In the genomic region with DNA sequence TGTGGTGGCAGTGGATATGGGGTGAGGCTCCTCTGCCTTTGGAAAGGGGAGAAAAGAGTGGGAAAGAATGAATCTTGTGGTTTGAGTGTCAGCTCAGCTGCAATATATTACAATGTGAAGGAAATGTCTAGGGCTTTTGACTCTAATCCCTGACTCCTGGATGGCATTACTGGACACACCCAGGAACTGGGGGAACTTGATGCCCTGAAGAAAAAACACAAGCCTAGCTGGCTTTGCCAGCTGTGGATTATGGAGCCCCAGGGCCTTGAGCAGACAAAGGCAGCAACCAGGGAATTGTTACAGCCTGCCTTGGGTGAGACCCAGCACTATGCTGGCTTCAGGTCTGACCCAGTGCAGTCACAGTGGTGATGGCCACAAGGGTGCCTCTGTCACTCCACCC, we compare ENCODE assay signal across 18 cellular contexts. TPM values are rescaled to one million over a fixed set of nuclear protein-coding genes. Genes with fewer than 3 reads are reported as not detected.
DNase-seq lines count a peak whose midpoint lies in the region; ATAC-seq, FAIRE-seq and TF ChIP-seq lines count a peak whose summit lies in the region.
"Had no signal": no experiment of that assay in that cellular context is flagged by ENCODE, and none has a peak within 500 bp of the region (broad histone marks: within the 10 kb centered on the region; RNA-seq: fewer than 3 reads in every experiment).

No MANE protein-coding gene starts in this region.

- no peaks in the 10 kb centered on the region for H3K9me2 ChIP-seq in PC-3 (replicated peaks; ENCODE audit: low read length)

- no peak overlapping the region for H3K4me2 ChIP-seq in PC-3 (ENCODE audit: low read length)

- H3K27ac ChIP-seq in PC-3 (ENCODE audit: low read length) (peak overlapping the region; percentile 73), kidney (ENCODE audit: low read depth in 2 of 2, low read length in 2 of 2) (no peak overlapping the region), testis (no peak overlapping the region)
- H3K27ac ChIP-seq: C4-2B had no signal

- H2AFZ ChIP-seq in PC-3 (ENCODE audit: low read length), result no peak overlapping the region

- no peak overlapping the region; the same call in 1 of the 2 replicates for H3K9ac ChIP-seq in PC-3 (ENCODE audit: low read length)
- H3K9ac ChIP-seq in kidney (ENCODE audit: low read length in 2 of 2), result no peak overlapping the region

- TF ChIP-seq POLR2A in testis (IDR thresholded peaks at IDR 0.05), result no peak

- intact Hi-C loops in PC-3 (cut with micrococcal nuclease) (no loop called here), kidney (cut with DNase I) (no loop called here), testis (cut with DNase I; ENCODE audit: low total_unique reads) (no loop called here)

- ATAC-seq in PC-3 (peak; percentile 59), GM21528 (IDR thresholded peaks at IDR 0.05; ENCODE audit: low FRiP score, unreplicated experiment) (no peak), HG02678 (IDR thresholded peaks at IDR 0.05; ENCODE audit: unreplicated experiment) (no peak)

- no peaks in the 10 kb centered on the region for H3K79me2 ChIP-seq in PC-3 (ENCODE audit: low read length)

- POLR2A ChIA-PET in PC-3 (lab: Charles Lee; ENCODE audit: unreplicated experiment), result no interaction called here

- H3K27me3 ChIP-seq in PC-3 (ENCODE audit: low read length) (no peaks in the 10 kb centered on the region), testis (no peaks in the 10 kb centered on the region)
- H3K27me3 ChIP-seq: BE2C had no signal

- H3K9me3 ChIP-seq in PC-3 (ENCODE audit: low read length) (no peaks in the 10 kb centered on the region), kidney (ENCODE audit: control insufficient read depth in 1 of 2, low read length in 2 of 2) (no peaks in the 10 kb centered on the region), testis (no peaks in the 10 kb centered on the region)
- H3K9me3 ChIP-seq: BE2C had no signal

- no peaks in the 10 kb centered on the region for H4K20me1 ChIP-seq in PC-3 (ENCODE audit: low read length)

- BruUV-seq in PC-3 (replicated peaks; lab: Mats Ljungman, UMichigan), result no TSS peak

- no peak for FAIRE-seq in kidney (lab: Jason Lieb, UNC)
- FAIRE-seq: A204.1, G401.6, GM12891 had no signal

- CTCF ChIA-PET in PC-3 (lab: Charles Lee), result no interaction called here

- H3K4me1 ChIP-seq in PC-3 (ENCODE audit: insufficient read depth, low read length) (peaks cover 18% of the 10 kb centered on the region), kidney (ENCODE audit: control insufficient read depth in 1 of 2, insufficient read depth in 1 of 2, low read depth in 1 of 2, low read length in 2 of 2) (no peaks in the 10 kb centered on the region), testis (no peaks in the 10 kb centered on the region)
- H3K4me1 ChIP-seq: BE2C had no signal

- H3K36me3 ChIP-seq in PC-3 (ENCODE audit: low read depth, low read length) (no peaks in the 10 kb centered on the region), kidney (ENCODE audit: control insufficient read depth in 1 of 2, insufficient read depth in 2 of 2, low read length in 2 of 2) (no peaks in the 10 kb centered on the region), testis (ENCODE audit: low read depth, missing control alignments) (no peaks in the 10 kb centered on the region)
- H3K36me3 ChIP-seq: BE2C had no signal

- no peaks in the 10 kb centered on the region for H3F3A ChIP-seq in PC-3 (ENCODE audit: low read length, unreplicated experiment)

- no peak overlapping the region for H3K4me3 ChIP-seq in PC-3 (ENCODE audit: low read length)
- no peak overlapping the region for H3K4me3 ChIP-seq in epithelial cell of esophagus (ENCODE audit: low read length)
- no peak overlapping the region for H3K4me3 ChIP-seq in kidney (ENCODE audit: low read length in 2 of 2)
- no peak overlapping the region for H3K4me3 ChIP-seq in testis

- DNase-seq in HT1080 (ENCODE audit: low read depth) (peak; percentile 33), PC-3 (peak; percentile 72), epithelial cell of esophagus (ENCODE audit: low read depth) (peak; percentile 11), kidney (peak; percentile 12), testis (no peak)
- DNase-seq: BE2C; CD4-positive, alpha-beta memory T cell; DMS79; HCEC 1CT; HFFc6; IMR-90 had no signal

- TF ChIP-seq CTCF in PC-3 (conservative IDR thresholded peaks at IDR 0.05; ENCODE audit: low read depth, low read length), result no peak
- no peak for TF ChIP-seq CTCF in epithelial cell of esophagus (IDR thresholded peaks at IDR 0.05; ENCODE audit: insufficient read depth, low read depth, low read length, missing control alignments)
- no peak for TF ChIP-seq CTCF in kidney (IDR thresholded peaks at IDR 0.05; ENCODE audit: borderline replicate concordance, extremely low read depth, insufficient read depth)
- no peak for TF ChIP-seq CTCF in testis (IDR thresholded peaks at IDR 0.05)

RNA-seq across cellular contexts. Expression of gene CYSLTR1, which starts 57.1 kb away (rescaled TPM):
- total RNA-seq in HT1080 (2014; rRNA removed; shearing (Covaris generic)), result not detected in 2 replicates
- not detected in 2 replicates for polyA plus RNA-seq in HT1080 (2015; cell fraction: cytosol; rRNA removed)
- not detected in 2 replicates for polyA plus RNA-seq in HT1080 (2015; cell fraction: nucleus; rRNA removed)
- total RNA-seq in PC-3 (2014; rRNA removed) (not detected in 2 replicates), kidney (5.5 TPM), testis (under 1 TPM; 0.16 to 0.19 TPM)
- polyA plus RNA-seq in kidney (ENCODE audit: insufficient read depth, low read depth, low replicate concordance) (1.5 TPM), testis (ENCODE audit: insufficient read depth, low read depth, low replicate concordance) (0.57 TPM)
- total RNA-seq: HFFc6, IMR-90 had no signal
- polyA plus RNA-seq: AG04450, IMR-90 had no signal
